8 cellular contexts compared by ENCODE assay signal in the genomic region with DNA sequence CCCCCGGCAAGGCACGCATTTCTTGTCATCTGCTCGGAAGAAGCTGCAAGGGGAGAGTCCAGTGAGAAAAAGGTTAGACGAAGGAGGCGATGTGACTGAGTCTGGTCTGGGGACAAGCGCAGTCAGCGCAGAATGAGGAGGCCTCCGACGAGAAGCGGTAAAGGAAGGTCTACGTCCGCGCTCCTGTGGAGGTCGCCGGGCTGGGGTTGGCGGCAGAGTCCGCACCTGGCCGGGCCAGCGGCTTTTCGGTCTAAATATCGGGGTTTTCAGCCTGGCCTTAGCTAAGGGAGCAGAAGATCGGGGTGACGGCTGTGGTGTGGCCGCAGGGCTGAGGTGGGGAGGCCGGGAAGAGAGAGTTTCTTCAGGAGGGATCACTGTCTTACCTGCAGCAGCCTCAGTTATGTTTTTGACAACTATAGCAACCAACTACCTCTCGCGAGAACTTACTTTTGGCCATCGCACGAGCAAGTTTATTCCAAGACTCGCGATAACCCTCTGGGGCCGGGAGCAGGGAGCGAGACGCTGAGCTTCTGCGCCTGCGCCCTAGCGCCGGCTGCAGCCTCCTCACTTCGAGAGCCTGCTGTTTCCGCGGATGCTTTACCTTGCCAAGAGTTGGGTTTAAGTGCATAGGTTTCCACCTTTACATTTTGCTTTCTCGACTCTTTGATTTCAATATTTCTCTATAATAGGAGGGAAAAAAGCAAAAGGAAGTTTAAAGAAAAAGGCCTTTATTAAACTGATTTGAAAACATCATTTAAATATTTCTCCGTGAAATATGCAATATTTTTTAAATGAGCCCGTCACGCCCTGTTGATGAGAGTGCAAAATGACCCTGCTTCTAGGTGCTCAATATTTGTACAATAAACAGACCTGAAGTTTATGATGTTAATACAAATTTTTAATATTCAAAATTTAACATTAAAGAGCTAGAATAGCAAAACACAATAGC. TPM values are rescaled to one million over a fixed set of nuclear protein-coding genes. Genes with fewer than 3 reads are reported as not detected.
DNase-seq lines count a peak whose midpoint lies in the region; ATAC-seq and TF ChIP-seq lines count a peak whose summit lies in the region.

A gene (minus strand): TSS at position 534 of the 949 bp plus-strand sequence. CDS start 4,068 bp downstream, outside the sequence.

- TF ChIP-seq POLR2A in heart left ventricle (IDR thresholded peaks at IDR 0.05) = no peak
- no peak for TF ChIP-seq POLR2A in tibial nerve (IDR thresholded peaks at IDR 0.05)

- peak in 1 of 2 donors; percentile 29 for TF ChIP-seq EP300 in tibial nerve (IDR thresholded peaks at IDR 0.05)

- peak within 1 kb of the TSS; percentile 88 for H3K4me2 ChIP-seq in parathyroid adenoma (ENCODE audit: low read length)

- H3K4me3 ChIP-seq in GM12865 (ENCODE audit: low read depth, low read length) = peak within 1 kb of the TSS; percentile 74
- H3K4me3 ChIP-seq in adipocyte (ENCODE audit: low read length) = peak within 1 kb of the TSS; percentile 94
- H3K4me3 ChIP-seq in heart left ventricle = peak within 1 kb of the TSS; percentile 50 to 92 (median 82)
- peak within 1 kb of the TSS; percentile 91 for H3K4me3 ChIP-seq in parathyroid adenoma (ENCODE audit: low read depth, low read length)
- peak within 1 kb of the TSS; percentile 67 to 94 (median 88) for H3K4me3 ChIP-seq in tibial nerve

- TF ChIP-seq CTCF in GM12865 (IDR thresholded peaks at IDR 0.05; ENCODE audit: insufficient read depth, low read depth, low read length, missing control alignments) = no peak
- TF ChIP-seq CTCF in heart left ventricle (IDR thresholded peaks at IDR 0.05) = no peak
- no peak for TF ChIP-seq CTCF in parathyroid adenoma (IDR thresholded peaks at IDR 0.05)
- TF ChIP-seq CTCF in tibial nerve (IDR thresholded peaks at IDR 0.05) = no peak

- peak within 1 kb of the TSS in 11 of 12 donors; percentile 30 to 80 (median 45) for H3K27ac ChIP-seq in heart left ventricle
- H3K27ac ChIP-seq in parathyroid adenoma = peak within 1 kb of the TSS; percentile 81
- peak within 1 kb of the TSS; percentile 14 to 83 (median 67) for H3K27ac ChIP-seq in tibial nerve

- 1 to 2% (median 1%) methylated on average over 42 to 45 of the region's 45 CpGs for WGBS in heart left ventricle, 4 donors
- 1% methylated on average over 45 of the region's 45 CpGs for WGBS in tibial nerve, 2 donors

- H3K36me3 ChIP-seq in adipocyte (ENCODE audit: control insufficient read depth, insufficient read depth, low read length, severe bottlenecking) (no peaks in the 10 kb centered on the region), heart left ventricle (no peaks in the 10 kb centered on the region), parathyroid adenoma (ENCODE audit: control insufficient read depth, insufficient read depth, low read length) (no peaks in the 10 kb centered on the region), tibial nerve (peaks cover 0 to 17% (median 0%) of the 10 kb centered on the region in 3 donors)

- no peaks in the 10 kb centered on the region for H3K9me3 ChIP-seq in adipocyte (ENCODE audit: control insufficient read depth, low read length)
- H3K9me3 ChIP-seq in heart left ventricle = peaks cover 0 to 9% (median 0%) of the 10 kb centered on the region in 12 donors
- H3K9me3 ChIP-seq in parathyroid adenoma (ENCODE audit: control insufficient read depth, low read length) = no peaks in the 10 kb centered on the region
- H3K9me3 ChIP-seq in tibial nerve = peaks cover 0 to 7% (median 0%) of the 10 kb centered on the region in 4 donors

- H3K27me3 ChIP-seq in adipocyte (replicated peaks; ENCODE audit: control insufficient read depth, insufficient read depth, low read length) (no peaks in the 10 kb centered on the region), heart left ventricle (no peaks in the 10 kb centered on the region), parathyroid adenoma (ENCODE audit: control insufficient read depth, insufficient read depth, low read length) (no peaks in the 10 kb centered on the region), tibial nerve (no peaks in the 10 kb centered on the region)

- peak within 1 kb of the TSS; percentile 95 for H2AFZ ChIP-seq in parathyroid adenoma

- DNase-seq in GM12865 (ENCODE audit: low read depth) = peak; percentile 97
- DNase-seq in NCI-H1417 (lab: John Stamatoyannopoulos, UW) = peak; percentile 93 to 97 (median 93)
- peak; percentile 82 to 90 for DNase-seq in SW 1271 (lab: John Stamatoyannopoulos, UW)
- peak; percentile 99 for DNase-seq in adipocyte (ENCODE audit: low read depth)
- DNase-seq in heart left ventricle = peak; percentile 92 to 94 (median 93)
- peak; percentile 80 to 86 for DNase-seq in tibial nerve (ENCODE audit: low spot score in 2 of 2)

- intact Hi-C loops in heart left ventricle (cut with DNase I) = no loop called here

- H3K9ac ChIP-seq in adipocyte (ENCODE audit: low read length) (peak within 1 kb of the TSS; percentile 89), parathyroid adenoma (no peak within 1 kb of the TSS)

- ATAC-seq in HG02759 (IDR thresholded peaks at IDR 0.05; ENCODE audit: unreplicated experiment) (peak; percentile 93), heart left ventricle (peak; percentile 93 to 98 (median 98))

- H3K4me1 ChIP-seq in adipocyte (ENCODE audit: control insufficient read depth, insufficient read depth, low read length) = peaks cover 24% of the 10 kb centered on the region
- H3K4me1 ChIP-seq in heart left ventricle = peaks cover 0 to 20% (median 9%) of the 10 kb centered on the region in 12 donors
- peaks cover 8% of the 10 kb centered on the region for H3K4me1 ChIP-seq in parathyroid adenoma
- peaks cover 0 to 18% (median 5%) of the 10 kb centered on the region in 4 donors for H3K4me1 ChIP-seq in tibial nerve

- no peaks in the 10 kb centered on the region for H3K79me2 ChIP-seq in parathyroid adenoma

RNA-seq across cellular contexts. Expression of the gene that starts here (rescaled TPM):
- total RNA-seq in heart left ventricle (1 to 10 TPM in 6 of 9 donors, under 1 TPM in 3; 0.82 to 2.0 (median 1.6) TPM), tibial nerve (10 to 100 TPM in 1 of 4 donors, 1 to 10 TPM in 3; 3.8 to 14.9 (median 6.6) TPM)
- 1 to 10 TPM in 1 of 2 donors, under 1 TPM in 1; 0.22 to 1.4 TPM for polyA plus RNA-seq in heart left ventricle

Comparison
In these comparisons a context has a peak if more than half of its experiments do, and no peak if none do; other contexts are left out.
1. Peak in every context shown above with its lines: DNase-seq, ATAC-seq, H3K4me3 ChIP-seq and H3K27ac ChIP-seq.